19 cellular contexts compared by ENCODE assay signal in genomic region chrX:44506688-44507087, GRCh38. TPM values are rescaled to one million over a fixed set of nuclear protein-coding genes. Genes with fewer than 3 reads are reported as not detected.
DNase-seq lines count a peak whose midpoint lies in the region; ATAC-seq, FAIRE-seq and TF ChIP-seq lines count a peak whose summit lies in the region.
"Had no signal": no experiment of that assay in that cellular context is flagged by ENCODE, and none has a peak within 500 bp of the region (broad histone marks: within the 10 kb centered on the region; RNA-seq: fewer than 3 reads in every experiment).

No MANE protein-coding gene starts in this region.

- CTCF ChIA-PET in A673 (lab: Charles Lee) = interaction anchor here (0.5 kb wide), 1 partner anchor 1310 kb away, joined by 4 read pairs; no protein-coding TSS in a partner anchor
- CTCF ChIA-PET in H1 (lab: Charles Lee; ENCODE audit: partially characterized antibody) = no interaction called here

- H3K18ac ChIP-seq in H1 (ENCODE audit: extremely low read depth, low read length) = no peak overlapping the region

- H3K79me2 ChIP-seq in H1 (ENCODE audit: control insufficient read depth in 1 of 2, insufficient read depth in 2 of 2, low read length in 2 of 2) = no peaks in the 10 kb centered on the region

- peak; percentile 73 for FAIRE-seq in H1 (lab: Jason Lieb, UNC)

- no peak overlapping the region for H3K56ac ChIP-seq in H1 (replicated peaks; ENCODE audit: insufficient read length, low read depth, low read length)

- intact Hi-C loops in A673 (cut with micrococcal nuclease; ENCODE audit: unreplicated experiment) (no loop called here), left lung (cut with DNase I) (no loop called here)

- peak overlapping the region in 1 of 2 experiments; percentile 33; a peak in 1 of 4 replicates for H3K4me2 ChIP-seq in H1 (ENCODE audit: insufficient read depth in 1 of 2, low read depth in 2 of 2, low read length in 2 of 2)
- H3K4me2 ChIP-seq: BLaER1 had no signal

- H2BK12ac ChIP-seq in H1 (ENCODE audit: low read depth, low read length) = no peak overlapping the region

- no peaks in the 10 kb centered on the region for H4K20me1 ChIP-seq in H1 (replicated peaks in 1 of 2; ENCODE audit: control insufficient read depth in 1 of 2, insufficient read depth in 2 of 2, low read length in 2 of 2)
- H4K20me1 ChIP-seq: BLaER1 had no signal

- H3K14ac ChIP-seq in H1 (ENCODE audit: insufficient read length) = no peak overlapping the region

- H2BK20ac ChIP-seq in H1 (ENCODE audit: low read length) = no peak overlapping the region

- no peak overlapping the region for H4K91ac ChIP-seq in H1 (replicated peaks; ENCODE audit: insufficient read length, low read length)

- no peak overlapping the region for H2BK120ac ChIP-seq in H1 (replicated peaks; ENCODE audit: low read depth, low read length)

- no peaks in the 10 kb centered on the region for H3K79me1 ChIP-seq in H1 (ENCODE audit: low read depth, low read length)

- H3K36me3 ChIP-seq in A673 (ENCODE audit: insufficient read depth, low read length, poor library complexity, severe bottlenecking) = no peaks in the 10 kb centered on the region
- no peaks in the 10 kb centered on the region for H3K36me3 ChIP-seq in NT2/D1 (ENCODE audit: insufficient read depth, insufficient read length, low read length)
- H3K36me3 ChIP-seq in H1 (ENCODE audit: control insufficient read depth in 2 of 4, insufficient read depth in 4 of 4, low read length in 3 of 4) = no peaks in the 10 kb centered on the region
- no peaks in the 10 kb centered on the region for H3K36me3 ChIP-seq in left lung
- H3K36me3 ChIP-seq: BLaER1 had no signal

- H2BK5ac ChIP-seq in H1 (ENCODE audit: low read depth, low read length) = no peak overlapping the region

- no peak for TF ChIP-seq CTCF in A673 (conservative IDR thresholded peaks at IDR 0.05; ENCODE audit: low read depth, low read length)
- no peak for TF ChIP-seq CTCF in H1 (IDR thresholded peaks at IDR 0.05; ENCODE audit: control extremely low read depth in 1 of 3, insufficient read depth in 1 of 3, low read depth in 1 of 3, low read length in 3 of 3)
- TF ChIP-seq CTCF in left lung (IDR thresholded peaks at IDR 0.05) = no peak

- 96% methylated on average over 2 of the region's 2 CpGs; no CpG with 5 or more reads in 1 of the 2 experiments for WGBS in H1 (ENCODE audit: extremely low coverage in 1 of 2, insufficient coverage in 1 of 2, insufficient read length in 1 of 2, insufficient replicate concordance in 2 of 2, low coverage in 1 of 2, low lambda C conversion rate in 2 of 2, missing lambda C conversion rate in 1 of 2), 2 experiments

- H4K8ac ChIP-seq in H1 (ENCODE audit: extremely low read depth, insufficient read depth, low read length) = no peak overlapping the region

- TF ChIP-seq EP300 in H1 (IDR thresholded peaks at IDR 0.05; ENCODE audit: borderline replicate concordance in 1 of 2, low read depth in 2 of 2, low read length in 2 of 2) = no peak

- ATAC-seq in GM19351 (IDR thresholded peaks at IDR 0.05; ENCODE audit: unreplicated experiment) (no peak), left lung (no peak)

- no peak for TF ChIP-seq RAD21 in H1 (IDR thresholded peaks at IDR 0.05 in 1 of 2, conservative IDR thresholded peaks at IDR 0.05 in 1 of 2; ENCODE audit: low read depth in 2 of 2, low read length in 2 of 2)

- no peak overlapping the region for H2AK5ac ChIP-seq in H1 (ENCODE audit: low read depth, low read length)

- no peaks in the 10 kb centered on the region for H3K4me1 ChIP-seq in A673 (ENCODE audit: insufficient read depth, low read length, poor library complexity, severe bottlenecking)
- peaks cover 3% of the 10 kb centered on the region for H3K4me1 ChIP-seq in NT2/D1 (ENCODE audit: insufficient read depth, insufficient read length)
- H3K4me1 ChIP-seq in H1 (replicated peaks in 1 of 4; ENCODE audit: control insufficient read depth in 3 of 4, insufficient read depth in 4 of 4, low read length in 3 of 4) = peaks cover 0 to 3% (median 0%) of the 10 kb centered on the region in 4 experiments; a peak in 2 of 7 replicates
- H3K4me1 ChIP-seq in left lung = no peaks in the 10 kb centered on the region
- H3K4me1 ChIP-seq: BLaER1, Caco-2 had no signal

- H3K23me2 ChIP-seq in H1 (ENCODE audit: low read depth, low read length) = no peaks in the 10 kb centered on the region

- no peak overlapping the region for H2BK15ac ChIP-seq in H1 (ENCODE audit: low read length)

- no peak overlapping the region for H4K5ac ChIP-seq in H1 (ENCODE audit: insufficient read length, low read depth, low read length)

- BruUV-seq in A673 (replicated peaks; lab: Mats Ljungman, UMichigan) = no TSS peak

- DNase-seq in A673 (ENCODE audit: low spot score) (peak; percentile 55), NT2/D1 (ENCODE audit: low read depth, low spot score) (peak; percentile 35), H1 (ENCODE audit: low read depth in 1 of 2, low spot score in 2 of 2) (no peak), iPS-NIHi7 (ENCODE audit: extremely low spot score) (peak; percentile 20), left lung (no peak), dedifferentiated amniotic fluid mesenchymal stem cell (ENCODE audit: extremely low spot score) (no peak)
- DNase-seq in activated naive CD4-positive, alpha-beta T cell (lab: John Stamatoyannopoulos, UW) = no peak
- DNase-seq: AML-193; Caco-2; CD8-positive, alpha-beta memory T cell; DND-41; GF-D8; GM23248; HCEC 1CT; HFFc6 had no signal

- H3K9me3 ChIP-seq in A673 (ENCODE audit: low read depth, low read length, poor library complexity, severe bottlenecking) (no peaks in the 10 kb centered on the region), NT2/D1 (ENCODE audit: insufficient read depth, low read length) (no peaks in the 10 kb centered on the region), H1 (ENCODE audit: insufficient read depth in 2 of 2, low read depth in 1 of 2, low read length in 1 of 2) (no peaks in the 10 kb centered on the region), left lung (no peaks in the 10 kb centered on the region)
- H3K9me3 ChIP-seq: BLaER1, Caco-2 had no signal

- H3K4me3 ChIP-seq in A673 (ENCODE audit: low read depth, low read length, poor library complexity, severe bottlenecking) = no peak overlapping the region
- H3K4me3 ChIP-seq in NT2/D1 (ENCODE audit: insufficient read length, low read depth) = no peak overlapping the region
- no peak overlapping the region for H3K4me3 ChIP-seq in H1 (ENCODE audit: extremely low read depth in 1 of 4, insufficient read depth in 2 of 4, low read depth in 3 of 4, low read length in 4 of 4)
- H3K4me3 ChIP-seq in left lung = no peak overlapping the region
- H3K4me3 ChIP-seq: BLaER1, GM23248 had no signal

- no peak for TF ChIP-seq POLR2A in H1 (IDR thresholded peaks at IDR 0.05; ENCODE audit: control extremely low read depth in 1 of 2, low read depth in 2 of 2, low read length in 2 of 2)

- H3K23ac ChIP-seq in H1 (ENCODE audit: insufficient read length) = no peak overlapping the region

- H3K9ac ChIP-seq in NT2/D1 (ENCODE audit: insufficient read length, low read depth) (no peak overlapping the region), H1 (replicated peaks in 1 of 4; ENCODE audit: extremely low read depth in 1 of 4, low read depth in 3 of 4, low read length in 3 of 4) (no peak overlapping the region)
- H3K9ac ChIP-seq: BLaER1, GM23248 had no signal

- H2AFZ ChIP-seq in H1 (ENCODE audit: low read length) = no peak overlapping the region
- H2AFZ ChIP-seq: GM23248 had no signal

- POLR2A ChIA-PET in A673 (lab: Charles Lee; ENCODE audit: low non-redundant PET) (no interaction called here), H1 (lab: Charles Lee; ENCODE audit: partially characterized antibody) (interaction anchor here (1.3 kb wide), 1 partner anchor 10 kb away, joined by 3 read pairs; no protein-coding TSS in a partner anchor)

- H3K27me3 ChIP-seq in A673 (replicated peaks; ENCODE audit: insufficient read depth, low read depth, low read length, poor library complexity) (no peaks in the 10 kb centered on the region), NT2/D1 (ENCODE audit: insufficient read depth, insufficient read length) (no peaks in the 10 kb centered on the region), H1 (replicated peaks in 1 of 4; ENCODE audit: control insufficient read depth in 3 of 4, extremely low read depth in 1 of 4, insufficient read depth in 3 of 4, low read length in 3 of 4) (no peaks in the 10 kb centered on the region), left lung (no peaks in the 10 kb centered on the region)
- H3K27me3 ChIP-seq: BLaER1 had no signal

- H3K27ac ChIP-seq in A673 (ENCODE audit: low read depth, low read length, poor library complexity, severe bottlenecking) (no peak overlapping the region), H1 (ENCODE audit: low read depth, low read length) (no peak overlapping the region), left lung (no peak overlapping the region)
- H3K27ac ChIP-seq: 22Rv1, BLaER1, GM23248, HL-60 had no signal

- no peak overlapping the region for H3K4ac ChIP-seq in H1 (replicated peaks; ENCODE audit: insufficient read length, low read depth, low read length)

TF ChIP-seq in H1, 55 proteins besides CTCF, POLR2A, EP300 and RAD21:
- TF ChIP-seq TAF1 (IDR thresholded peaks at IDR 0.05; ENCODE audit: low read depth, low read length) (no peak), TAF7 (optimal IDR thresholded peaks at IDR 0.05; ENCODE audit: borderline replicate concordance, low read depth, low read length) (no peak), CBX8 (IDR thresholded peaks at IDR 0.05; ENCODE audit: borderline replicate concordance, low read depth, low read length) (no peak), CEBPB (IDR thresholded peaks at IDR 0.05; ENCODE audit: low read depth, low read length) (peak; percentile 5; the same call in 1 of the 2 replicates), RFX5 (IDR thresholded peaks at IDR 0.05; ENCODE audit: borderline replicate concordance, low read depth, low read length) (no peak)

RNA-seq across cellular contexts. Expression of gene FUNDC1, which starts 36.0 kb away (rescaled TPM):
- total RNA-seq in A673 (2021) = 41.0 and 44.2 TPM in 2 replicates
- total RNA-seq in H1 (2021; fragmentation: NEBNext Ultra II Directional; extraction: Animal tissue kit (Norgen Biotek cat#: 25700)) = 22.7 and 24.1 TPM in 2 replicates
- 7.1 and 13.7 TPM in 2 replicates for polyA plus RNA-seq in H1 (2011; rRNA removed)
- polyA plus RNA-seq in H1 (2011; cell fraction: cytosol; rRNA removed) = 17.2 TPM
- polyA plus RNA-seq in H1 (2011; cell fraction: nucleus; rRNA removed) = 3.0 TPM
- polyA plus RNA-seq in H1 (2012, experiment 1 of 2) = 16.0 to 27.8 TPM (median 22.6 TPM) in 4 replicates
- polyA plus RNA-seq in H1 (2012, experiment 2 of 2) = 9.2 TPM
- 23.7 TPM for polyA plus RNA-seq in H1 (2013, experiment 1 of 2)
- polyA plus RNA-seq in H1 (2013, experiment 2 of 2) = 24.0 TPM
- 4.7 and 6.7 TPM in 2 replicates for polyA minus RNA-seq in H1 (2011; rRNA and poly(A)+ RNA removed)
- 2.3 TPM for polyA minus RNA-seq in H1 (2011; cell fraction: cytosol; rRNA and poly(A)+ RNA removed)
- polyA minus RNA-seq in H1 (2011; cell fraction: nucleus; rRNA and poly(A)+ RNA removed) = 7.0 TPM
- total RNA-seq in left lung = 10 to 100 TPM; 10.3 to 14.6 TPM

Comparison
In these comparisons a context has a peak if more than half of its experiments do, and no peak if none do; other contexts are left out.
1. DNase-seq: peak in A673 (single experiment), NT2/D1 (single experiment) and iPS-NIHi7 (single experiment); none in H1 (0 of 2), activated naive CD4-positive, alpha-beta T cell (0 of 4), left lung (0 of 2) and dedifferentiated amniotic fluid mesenchymal stem cell (single experiment).